In the genomic region with DNA sequence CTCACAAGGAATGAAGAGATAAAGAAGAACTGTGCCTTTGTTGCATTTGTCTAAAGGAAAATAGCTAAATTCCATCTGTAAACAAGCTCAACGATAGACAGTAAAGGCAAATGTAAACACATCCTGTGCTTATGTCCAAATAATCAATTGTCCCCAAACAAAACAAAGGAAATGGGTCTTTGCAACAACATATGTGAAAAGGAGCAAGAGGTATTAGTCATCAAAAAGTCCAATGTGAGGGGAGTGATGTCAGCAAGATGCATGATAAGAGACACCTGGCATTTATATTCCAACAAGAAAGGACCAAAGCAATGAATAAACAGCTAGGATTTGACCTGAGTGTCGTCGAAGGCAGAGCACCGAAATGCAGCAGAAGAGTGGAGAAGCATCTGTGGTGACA, we compare ENCODE assay signal across 23 cellular contexts.
"Had no signal": no experiment of that assay in that cellular context is flagged by ENCODE, and none has a peak within 500 bp of the region (broad histone marks: within the 10 kb centered on the region; RNA-seq: fewer than 3 reads in every experiment).

No MANE protein-coding gene starts in this region.

- H3K27ac Mint-ChIP-seq: activated CD4-positive, alpha-beta T cell treated with anti-CD3 and anti-CD28 coated beads, Interleukin-2, amount 10 ng/mL, durations not matched to agents 7 days and 5 days; activated CD8-positive, alpha-beta T cell treated with anti-CD3 and anti-CD28 coated beads, Interleukin-2, amount 10 ng/mL, durations not matched to agents 7 days and 5 days; activated T-cell treated with anti-CD3 and anti-CD28 coated beads, Interleukin-2, amount 50 U/mL, for 24 hours; effector memory CD8-positive, alpha-beta T cell; nephron; stimulated activated memory B cell treated with anti-CD40 and anti-IgM and Interleukin-4, amounts not matched to agents 10 μg/mL and 1 μg/mL and 100 μg/mL, for 72 hours had no signal

- DNase-seq: activated CD4-positive, alpha-beta T cell treated with anti-CD3 and anti-CD28 coated beads, Interleukin-2, amount 10 ng/mL, durations not matched to agents 7 days and 5 days; activated CD8-positive, alpha-beta T cell treated with anti-CD3 and anti-CD28 coated beads, Interleukin-2, amount 10 ng/mL, durations not matched to agents 7 days and 5 days; activated naive CD4-positive, alpha-beta T cell treated with anti-CD3 and anti-CD28 coated beads, Interleukin-2, amount 50 U/mL, for 16 hours; activated T-cell treated with anti-CD3 and anti-CD28 coated beads, Interleukin-2, amount 50 U/mL, for 24 hours; aorta; dermis blood vessel endothelial cell; effector memory CD8-positive, alpha-beta T cell; hypothalamus; islet precursor cell; left colon; lower lobe of right lung; midbrain; nucleus accumbens; sigmoid colon; spleen; stimulated activated CD4-positive, alpha-beta T cell treated with anti-CD3 and anti-CD28 coated beads, Interleukin-4, amount 100 ng/mL, for 4 hours; T1000 had no signal

- H3K4me1 Mint-ChIP-seq: activated CD4-positive, alpha-beta T cell treated with anti-CD3 and anti-CD28 coated beads, Interleukin-2, amount 10 ng/mL, durations not matched to agents 7 days and 5 days; nephron; stimulated activated memory B cell treated with anti-CD40 and anti-IgM and Interleukin-4, amounts not matched to agents 10 μg/mL and 1 μg/mL and 100 μg/mL, for 72 hours had no signal

- H3K27me3 Mint-ChIP-seq: activated CD4-positive, alpha-beta T cell treated with anti-CD3 and anti-CD28 coated beads, Interleukin-2, amount 10 ng/mL, durations not matched to agents 7 days and 5 days; effector memory CD8-positive, alpha-beta T cell; stimulated activated memory B cell treated with anti-CD40 and anti-IgM and Interleukin-4, amounts not matched to agents 10 μg/mL and 1 μg/mL and 100 μg/mL, for 72 hours had no signal

- H3K4me3 Mint-ChIP-seq: activated CD4-positive, alpha-beta T cell treated with anti-CD3 and anti-CD28 coated beads, Interleukin-2, amount 10 ng/mL, durations not matched to agents 7 days and 5 days; activated CD8-positive, alpha-beta T cell treated with anti-CD3 and anti-CD28 coated beads, Interleukin-2, amount 10 ng/mL, durations not matched to agents 7 days and 5 days; activated T-cell treated with anti-CD3 and anti-CD28 coated beads, Interleukin-2, amount 50 U/mL, for 24 hours; effector memory CD8-positive, alpha-beta T cell; nephron; stimulated activated memory B cell treated with anti-CD40 and anti-IgM and Interleukin-4, amounts not matched to agents 10 μg/mL and 1 μg/mL and 100 μg/mL, for 72 hours had no signal

- ATAC-seq: activated CD4-positive, CD25-positive, alpha-beta regulatory T cell treated with anti-CD3 and anti-CD28 coated beads, Interleukin-2, amount 50 U/mL, for 24 hours; activated CD8-positive, alpha-beta T cell treated with anti-CD3 and anti-CD28 coated beads, Interleukin-2, amount 10 ng/mL, durations not matched to agents 7 days and 5 days; effector memory CD8-positive, alpha-beta T cell; foreskin keratinocyte; left colon; lower lobe of right lung; stimulated activated memory B cell treated with anti-CD40 and anti-IgM and Interleukin-4, amounts not matched to agents 10 μg/mL and 1 μg/mL and 100 μg/mL, for 72 hours had no signal

- H3K36me3 Mint-ChIP-seq: stimulated activated memory B cell treated with anti-CD40 and anti-IgM and Interleukin-4, amounts not matched to agents 10 μg/mL and 1 μg/mL and 100 μg/mL, for 72 hours had no signal

- H3K4me3 ChIP-seq: breast epithelium, lower lobe of right lung, sigmoid colon, spleen, thoracic aorta had no signal
